ENCODE assay signal across 25 cellular contexts in genomic region chr5:134584662-134585061, GRCh38.
"Had no signal": no experiment of that assay in that cellular context is flagged by ENCODE, and none has a peak within 500 bp of the region (broad histone marks: within the 10 kb centered on the region; RNA-seq: fewer than 3 reads in every experiment).

No MANE protein-coding gene starts in this region.

- H3K9me3 Mint-ChIP-seq: activated CD4-positive, alpha-beta memory T cell treated with anti-CD3 and anti-CD28 coated beads for 36 hours; activated CD4-positive, alpha-beta T cell treated with anti-CD3 and anti-CD28 coated beads, Interleukin-2, amount 10 ng/mL, durations not matched to agents 24 days and 14 days; activated naive CD4-positive, alpha-beta T cell treated with anti-CD3 and anti-CD28 coated beads, Interleukin-2, amount 10 ng/mL, durations not matched to agents 7 days and 5 days; activated naive CD8-positive, alpha-beta T cell treated with anti-CD3 and anti-CD28 coated beads, Interleukin-2, amount 10 ng/mL, durations not matched to agents 7 days and 5 days; activated T-cell treated with anti-CD3 and anti-CD28 coated beads, Interleukin-2, amount 50 U/mL, for 4 hours; brain; mesothelial cell of epicardium; naive B cell; neural crest cell had no signal

- H3K4me3 Mint-ChIP-seq: activated CD4-positive, alpha-beta memory T cell treated with anti-CD3 and anti-CD28 coated beads for 36 hours; activated CD4-positive, alpha-beta T cell treated with anti-CD3 and anti-CD28 coated beads, Interleukin-2, amount 10 ng/mL, durations not matched to agents 24 days and 14 days; activated naive CD4-positive, alpha-beta T cell treated with anti-CD3 and anti-CD28 coated beads, Interleukin-2, amount 10 ng/mL, durations not matched to agents 7 days and 5 days; activated naive CD8-positive, alpha-beta T cell treated with anti-CD3 and anti-CD28 coated beads, Interleukin-2, amount 10 ng/mL, durations not matched to agents 7 days and 5 days; activated T-cell treated with anti-CD3 and anti-CD28 coated beads, Interleukin-2, amount 50 U/mL, for 4 hours; brain; mesothelial cell of epicardium; naive B cell; neural crest cell had no signal

- H3K4me3 ChIP-seq: ascending aorta, cardiac muscle cell, pancreas, psoas muscle, smooth muscle cell, suprapubic skin, tibial artery had no signal

- H3K27me3 Mint-ChIP-seq: activated CD4-positive, alpha-beta memory T cell treated with anti-CD3 and anti-CD28 coated beads for 36 hours; activated CD4-positive, alpha-beta T cell treated with anti-CD3 and anti-CD28 coated beads, Interleukin-2, amount 10 ng/mL, durations not matched to agents 24 days and 14 days; activated naive CD4-positive, alpha-beta T cell treated with anti-CD3 and anti-CD28 coated beads, Interleukin-2, amount 10 ng/mL, durations not matched to agents 7 days and 5 days; activated naive CD8-positive, alpha-beta T cell treated with anti-CD3 and anti-CD28 coated beads, Interleukin-2, amount 10 ng/mL, durations not matched to agents 7 days and 5 days had no signal

- H3K27ac Mint-ChIP-seq: activated CD4-positive, alpha-beta memory T cell treated with anti-CD3 and anti-CD28 coated beads for 36 hours; activated CD4-positive, alpha-beta T cell treated with anti-CD3 and anti-CD28 coated beads, Interleukin-2, amount 10 ng/mL, durations not matched to agents 24 days and 14 days; activated naive CD4-positive, alpha-beta T cell treated with anti-CD3 and anti-CD28 coated beads, Interleukin-2, amount 10 ng/mL, durations not matched to agents 7 days and 5 days; activated naive CD8-positive, alpha-beta T cell treated with anti-CD3 and anti-CD28 coated beads, Interleukin-2, amount 10 ng/mL, durations not matched to agents 7 days and 5 days; brain; mesothelial cell of epicardium had no signal

- H3K9me3 ChIP-seq: ascending aorta, pancreas, psoas muscle, suprapubic skin, tibial artery had no signal

- H3K36me3 ChIP-seq: cardiac muscle cell had no signal

- DNase-seq: activated CD4-positive, alpha-beta memory T cell treated with anti-CD3 and anti-CD28 coated beads for 36 hours; activated CD4-positive, alpha-beta T cell treated with anti-CD3 and anti-CD28 coated beads, Interleukin-2, amount 10 ng/mL, durations not matched to agents 24 days and 14 days; activated CD8-positive, alpha-beta memory T cell treated with anti-CD3 and anti-CD28 coated beads, Interleukin-2, amount 50 U/mL, for 48 hours; activated naive CD4-positive, alpha-beta T cell treated with anti-CD3 and anti-CD28 coated beads, Interleukin-2, amount 10 ng/mL, durations not matched to agents 7 days and 5 days; activated naive CD8-positive, alpha-beta T cell treated with anti-CD3 and anti-CD28 coated beads, Interleukin-2, amount 10 ng/mL, durations not matched to agents 7 days and 5 days; activated T-cell treated with anti-CD3 and anti-CD28 coated beads, Interleukin-2, amount 50 U/mL, for 4 hours; mammary epithelial cell; naive B cell; nucleus accumbens; stimulated activated CD4-positive, alpha-beta T cell treated with anti-CD3 and anti-CD28 coated beads, Interleukin-1b, Interleukin-23, amount 100 ng/mL, for 48 hours; stimulated activated CD4-positive, alpha-beta T cell treated with anti-CD3 and anti-CD28 coated beads, Interleukin-4, amount 100 ng/mL, for 4 hours; stimulated activated CD8-positive, alpha-beta memory T cell treated with anti-CD3 and anti-CD28 coated beads, Interleukin-4, amount 100 ng/mL, for 48 hours; stimulated activated naive CD4-positive, alpha-beta T cell; T-helper 1 cell; tibial artery had no signal

- H3K4me1 Mint-ChIP-seq: brain, mesothelial cell of epicardium, neural crest cell had no signal

- H3K27ac ChIP-seq: ascending aorta, cardiac muscle cell, pancreas, psoas muscle, suprapubic skin, tibial artery, VCaP had no signal

- H3K4me1 ChIP-seq: pancreas had no signal

- ATAC-seq: activated T-cell treated with anti-CD3 and anti-CD28 coated beads, Interleukin-2, amount 50 U/mL, for 4 hours; pancreas; psoas muscle had no signal

- H3K27me3 ChIP-seq: ascending aorta, cardiac muscle cell, pancreas, suprapubic skin, tibial artery had no signal

- H3K36me3 Mint-ChIP-seq: activated naive CD8-positive, alpha-beta T cell treated with anti-CD3 and anti-CD28 coated beads, Interleukin-2, amount 10 ng/mL, durations not matched to agents 7 days and 5 days; brain; naive B cell had no signal
